ENCODE assay signal across 1 cellular context in the genomic region with DNA sequence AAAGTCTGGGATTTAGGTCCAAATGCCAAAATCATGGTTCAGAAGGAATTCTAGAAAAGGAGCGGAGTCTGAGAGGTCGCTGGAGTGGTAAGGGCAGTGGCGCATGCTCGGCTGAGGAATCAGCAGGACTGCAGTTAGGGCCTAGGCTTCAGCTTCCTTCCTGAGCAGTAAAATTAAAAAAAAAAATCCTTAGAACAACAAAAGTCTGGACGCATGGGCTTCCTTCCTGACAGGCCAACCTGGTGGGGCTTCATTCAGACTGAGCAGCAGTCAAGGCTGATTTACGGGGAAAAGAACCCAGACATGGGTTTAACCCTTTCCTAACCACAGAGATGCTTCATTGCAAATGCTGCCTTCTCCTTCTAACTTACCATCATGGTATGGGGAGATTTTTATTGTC.
TF ChIP-seq lines count a peak whose summit lies in the region.

No MANE protein-coding gene starts in this region.

TF ChIP-seq in GM23338, 12 proteins besides CTCF, POLR2A, EP300 and RAD21:
- TF ChIP-seq EZH2 (IDR thresholded peaks at IDR 0.05; ENCODE audit: low read depth, unreplicated experiment), result no peak
- TF ChIP-seq, protein P1, sequence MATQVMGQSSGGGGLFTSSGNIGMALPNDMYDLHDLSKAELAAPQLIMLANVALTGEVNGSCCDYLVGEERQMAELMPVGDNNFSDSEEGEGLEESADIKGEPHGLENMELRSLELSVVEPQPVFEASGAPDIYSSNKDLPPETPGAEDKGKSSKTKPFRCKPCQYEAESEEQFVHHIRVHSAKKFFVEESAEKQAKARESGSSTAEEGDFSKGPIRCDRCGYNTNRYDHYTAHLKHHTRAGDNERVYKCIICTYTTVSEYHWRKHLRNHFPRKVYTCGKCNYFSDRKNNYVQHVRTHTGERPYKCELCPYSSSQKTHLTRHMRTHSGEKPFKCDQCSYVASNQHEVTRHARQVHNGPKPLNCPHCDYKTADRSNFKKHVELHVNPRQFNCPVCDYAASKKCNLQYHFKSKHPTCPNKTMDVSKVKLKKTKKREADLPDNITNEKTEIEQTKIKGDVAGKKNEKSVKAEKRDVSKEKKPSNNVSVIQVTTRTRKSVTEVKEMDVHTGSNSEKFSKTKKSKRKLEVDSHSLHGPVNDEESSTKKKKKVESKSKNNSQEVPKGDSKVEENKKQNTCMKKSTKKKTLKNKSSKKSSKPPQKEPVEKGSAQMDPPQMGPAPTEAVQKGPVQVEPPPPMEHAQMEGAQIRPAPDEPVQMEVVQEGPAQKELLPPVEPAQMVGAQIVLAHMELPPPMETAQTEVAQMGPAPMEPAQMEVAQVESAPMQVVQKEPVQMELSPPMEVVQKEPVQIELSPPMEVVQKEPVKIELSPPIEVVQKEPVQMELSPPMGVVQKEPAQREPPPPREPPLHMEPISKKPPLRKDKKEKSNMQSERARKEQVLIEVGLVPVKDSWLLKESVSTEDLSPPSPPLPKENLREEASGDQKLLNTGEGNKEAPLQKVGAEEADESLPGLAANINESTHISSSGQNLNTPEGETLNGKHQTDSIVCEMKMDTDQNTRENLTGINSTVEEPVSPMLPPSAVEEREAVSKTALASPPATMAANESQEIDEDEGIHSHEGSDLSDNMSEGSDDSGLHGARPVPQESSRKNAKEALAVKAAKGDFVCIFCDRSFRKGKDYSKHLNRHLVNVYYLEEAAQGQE (IDR thresholded peaks at IDR 0.05; ENCODE audit: unreplicated experiment), result no peak
- TF ChIP-seq ZNF331 (CRISPR knock-in tag; IDR thresholded peaks at IDR 0.05; ENCODE audit: low read depth), result no peak
- TF ChIP-seq ZNF114 (CRISPR knock-in tag; IDR thresholded peaks at IDR 0.05), result no peak
- no peak for TF ChIP-seq CREB1 (CRISPR knock-in tag; IDR thresholded peaks at IDR 0.05; ENCODE audit: low read depth)
- TF ChIP-seq, protein P2, sequence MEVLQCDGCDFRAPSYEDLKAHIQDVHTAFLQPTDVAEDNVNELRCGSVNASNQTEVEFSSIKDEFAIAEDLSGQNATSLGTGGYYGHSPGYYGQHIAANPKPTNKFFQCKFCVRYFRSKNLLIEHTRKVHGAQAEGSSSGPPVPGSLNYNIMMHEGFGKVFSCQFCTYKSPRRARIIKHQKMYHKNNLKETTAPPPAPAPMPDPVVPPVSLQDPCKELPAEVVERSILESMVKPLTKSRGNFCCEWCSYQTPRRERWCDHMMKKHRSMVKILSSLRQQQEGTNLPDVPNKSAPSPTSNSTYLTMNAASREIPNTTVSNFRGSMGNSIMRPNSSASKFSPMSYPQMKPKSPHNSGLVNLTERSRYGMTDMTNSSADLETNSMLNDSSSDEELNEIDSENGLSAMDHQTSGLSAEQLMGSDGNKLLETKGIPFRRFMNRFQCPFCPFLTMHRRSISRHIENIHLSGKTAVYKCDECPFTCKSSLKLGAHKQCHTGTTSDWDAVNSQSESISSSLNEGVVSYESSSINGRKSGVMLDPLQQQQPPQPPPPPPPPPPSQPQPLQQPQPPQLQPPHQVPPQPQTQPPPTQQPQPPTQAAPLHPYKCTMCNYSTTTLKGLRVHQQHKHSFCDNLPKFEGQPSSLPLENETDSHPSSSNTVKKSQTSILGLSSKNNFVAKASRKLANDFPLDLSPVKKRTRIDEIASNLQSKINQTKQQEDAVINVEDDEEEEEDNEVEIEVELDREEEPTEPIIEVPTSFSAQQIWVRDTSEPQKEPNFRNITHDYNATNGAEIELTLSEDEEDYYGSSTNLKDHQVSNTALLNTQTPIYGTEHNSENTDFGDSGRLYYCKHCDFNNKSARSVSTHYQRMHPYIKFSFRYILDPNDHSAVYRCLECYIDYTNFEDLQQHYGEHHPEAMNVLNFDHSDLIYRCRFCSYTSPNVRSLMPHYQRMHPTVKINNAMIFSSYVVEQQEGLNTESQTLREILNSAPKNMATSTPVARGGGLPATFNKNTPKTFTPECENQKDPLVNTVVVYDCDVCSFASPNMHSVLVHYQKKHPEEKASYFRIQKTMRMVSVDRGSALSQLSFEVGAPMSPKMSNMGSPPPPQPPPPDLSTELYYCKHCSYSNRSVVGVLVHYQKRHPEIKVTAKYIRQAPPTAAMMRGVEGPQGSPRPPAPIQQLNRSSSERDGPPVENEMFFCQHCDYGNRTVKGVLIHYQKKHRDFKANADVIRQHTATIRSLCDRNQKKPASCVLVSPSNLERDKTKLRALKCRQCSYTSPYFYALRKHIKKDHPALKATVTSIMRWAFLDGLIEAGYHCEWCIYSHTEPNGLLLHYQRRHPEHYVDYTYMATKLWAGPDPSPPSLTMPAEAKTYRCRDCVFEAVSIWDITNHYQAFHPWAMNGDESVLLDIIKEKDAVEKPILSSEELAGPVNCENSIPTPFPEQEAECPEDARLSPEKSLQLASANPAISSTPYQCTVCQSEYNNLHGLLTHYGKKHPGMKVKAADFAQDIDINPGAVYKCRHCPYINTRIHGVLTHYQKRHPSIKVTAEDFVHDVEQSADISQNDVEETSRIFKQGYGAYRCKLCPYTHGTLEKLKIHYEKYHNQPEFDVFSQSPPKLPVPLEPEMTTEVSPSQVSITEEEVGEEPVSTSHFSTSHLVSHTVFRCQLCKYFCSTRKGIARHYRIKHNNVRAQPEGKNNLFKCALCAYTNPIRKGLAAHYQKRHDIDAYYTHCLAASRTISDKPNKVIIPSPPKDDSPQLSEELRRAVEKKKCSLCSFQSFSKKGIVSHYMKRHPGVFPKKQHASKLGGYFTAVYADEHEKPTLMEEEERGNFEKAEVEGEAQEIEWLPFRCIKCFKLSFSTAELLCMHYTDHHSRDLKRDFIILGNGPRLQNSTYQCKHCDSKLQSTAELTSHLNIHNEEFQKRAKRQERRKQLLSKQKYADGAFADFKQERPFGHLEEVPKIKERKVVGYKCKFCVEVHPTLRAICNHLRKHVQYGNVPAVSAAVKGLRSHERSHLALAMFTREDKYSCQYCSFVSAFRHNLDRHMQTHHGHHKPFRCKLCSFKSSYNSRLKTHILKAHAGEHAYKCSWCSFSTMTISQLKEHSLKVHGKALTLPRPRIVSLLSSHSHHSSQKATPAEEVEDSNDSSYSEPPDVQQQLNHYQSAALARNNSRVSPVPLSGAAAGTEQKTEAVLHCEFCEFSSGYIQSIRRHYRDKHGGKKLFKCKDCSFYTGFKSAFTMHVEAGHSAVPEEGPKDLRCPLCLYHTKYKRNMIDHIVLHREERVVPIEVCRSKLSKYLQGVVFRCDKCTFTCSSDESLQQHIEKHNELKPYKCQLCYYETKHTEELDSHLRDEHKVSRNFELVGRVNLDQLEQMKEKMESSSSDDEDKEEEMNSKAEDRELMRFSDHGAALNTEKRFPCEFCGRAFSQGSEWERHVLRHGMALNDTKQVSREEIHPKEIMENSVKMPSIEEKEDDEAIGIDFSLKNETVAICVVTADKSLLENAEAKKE (CRISPR knock-in tag; IDR thresholded peaks at IDR 0.05), result no peak
- no peak for TF ChIP-seq JUNB (IDR thresholded peaks at IDR 0.05; ENCODE audit: unreplicated experiment)
- TF ChIP-seq EZH2phosphoT487 (IDR thresholded peaks at IDR 0.05; ENCODE audit: unreplicated experiment), result no peak
- no peak for TF ChIP-seq POLR2AphosphoS5 (IDR thresholded peaks at IDR 0.05; ENCODE audit: low read depth)
- TF ChIP-seq ETS1 (IDR thresholded peaks at IDR 0.05), result no peak
- no peak for TF ChIP-seq NANOG (IDR thresholded peaks at IDR 0.05; ENCODE audit: borderline replicate concordance)
- no peak for TF ChIP-seq STAT1 (IDR thresholded peaks at IDR 0.05; ENCODE audit: unreplicated experiment)
